16 cellular contexts compared by ENCODE assay signal in the genomic region with DNA sequence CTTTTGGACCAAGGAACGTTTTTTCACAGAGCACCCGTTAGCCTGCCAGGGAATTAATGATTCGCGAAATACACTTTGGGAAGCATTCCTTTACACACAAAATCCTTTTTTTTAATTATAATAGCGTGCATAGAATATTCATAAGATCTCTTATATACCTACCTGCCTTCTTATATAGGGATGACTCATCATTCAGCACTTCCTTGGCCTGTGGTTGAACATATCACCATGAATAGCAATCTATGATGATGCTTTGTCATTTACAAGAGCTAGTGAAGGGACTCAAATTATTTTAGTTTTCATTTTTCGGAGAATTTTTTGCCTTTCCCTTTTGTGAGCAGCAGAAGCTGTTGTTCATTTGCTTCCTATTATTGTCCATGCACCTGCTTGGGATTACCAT.
"Had no signal": no experiment of that assay in that cellular context is flagged by ENCODE, and none has a peak within 500 bp of the region (broad histone marks: within the 10 kb centered on the region; RNA-seq: fewer than 3 reads in every experiment).

No MANE protein-coding gene starts in this region.

- H3K27ac ChIP-seq: breast epithelium, heart left ventricle, upper lobe of left lung had no signal

- DNase-seq: activated CD4-positive, alpha-beta T cell treated with anti-CD3 and anti-CD28 coated beads for 1 hour; activated effector memory CD4-positive, alpha-beta T cell treated with Interleukin-2 at 50 U/mL for 16 hours; activated T-cell treated with anti-CD3 and anti-CD28 coated beads for 4 hours; aorta; foreskin melanocyte; heart left ventricle; occipital lobe; stimulated activated CD4-positive, alpha-beta T cell treated with anti-CD3 and anti-CD28 coated beads, Interleukin-2, amount 100 ng/mL, for 24 hours; stimulated activated naive CD4-positive, alpha-beta T cell treated with Interleukin-2 at 50 U/mL for 16 hours; upper lobe of left lung had no signal

- H3K27me3 Mint-ChIP-seq: activated naive CD8-positive, alpha-beta T cell had no signal

- H3K36me3 ChIP-seq: breast epithelium, heart left ventricle, upper lobe of left lung had no signal

- ATAC-seq: heart left ventricle, left lobe of liver, sciatic nerve had no signal

- H3K27me3 ChIP-seq: breast epithelium, heart left ventricle, upper lobe of left lung had no signal

- H3K4me3 Mint-ChIP-seq: activated naive CD8-positive, alpha-beta T cell; nephron had no signal

- H3K27ac Mint-ChIP-seq: nephron, progenitor cell of endocrine pancreas had no signal

- H3K4me3 ChIP-seq: breast epithelium, heart left ventricle, upper lobe of left lung had no signal

- H3K4me1 ChIP-seq: breast epithelium, upper lobe of left lung had no signal
